Comparison of ENCODE assay signal across 17 cellular contexts in the genomic region with DNA sequence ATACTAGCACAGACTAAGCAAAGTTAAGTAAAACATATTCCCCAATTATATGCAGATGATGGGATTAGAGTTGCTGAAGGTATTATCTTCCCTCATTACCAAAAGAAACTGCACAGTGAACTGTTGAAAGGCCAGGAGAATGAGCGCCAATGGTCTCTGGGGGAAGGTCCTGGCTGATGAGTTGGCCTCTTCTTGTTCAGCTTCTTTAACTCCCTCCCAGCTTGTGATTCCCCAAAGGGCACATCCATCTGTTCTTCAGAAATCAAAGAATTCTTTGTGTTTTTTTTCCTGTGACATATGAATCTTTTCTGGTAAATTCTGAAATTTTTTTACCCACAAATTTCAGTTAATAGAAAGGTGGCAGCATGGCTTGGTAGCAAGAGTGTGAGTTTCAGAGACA.
"Had no signal": no experiment of that assay in that cellular context is flagged by ENCODE, and none has a peak within 500 bp of the region (broad histone marks: within the 10 kb centered on the region; RNA-seq: fewer than 3 reads in every experiment).

No MANE protein-coding gene starts in this region.

- H3K27me3 Mint-ChIP-seq: dendritic cell treated with granulocyte-macrophage colony-stimulating factor and Interleukin-4, amounts not matched to agents 40 ng/mL and 50 ng/mL, for 4 days; effector memory CD8-positive, alpha-beta T cell; natural killer cell treated with Interleukin-12 subunit alpha and Interleukin-12 subunit beta and Interleukin-15 and Interleukin-18, amount 100 ng/mL, for 72 hours; stimulated activated memory B cell treated with anti-CD40 and anti-IgM and Interleukin-4, amounts not matched to agents 10 μg/mL and 1 μg/mL and 100 μg/mL, for 72 hours; stimulated activated naive CD8-positive, alpha-beta T cell treated with anti-CD3 and anti-CD28 coated beads, Interleukin-15, Interleukin-2, amounts not matched to agents 100 ng/mL and 50 ng/mL, for 24 hours had no signal

- H3K4me3 Mint-ChIP-seq: dendritic cell treated with granulocyte-macrophage colony-stimulating factor and Interleukin-4, amounts not matched to agents 40 ng/mL and 50 ng/mL, for 4 days; effector memory CD8-positive, alpha-beta T cell; natural killer cell treated with Interleukin-12 subunit alpha and Interleukin-12 subunit beta and Interleukin-15 and Interleukin-18, amount 100 ng/mL, for 72 hours; neural progenitor cell; stimulated activated memory B cell treated with anti-CD40 and anti-IgM and Interleukin-4, amounts not matched to agents 10 μg/mL and 1 μg/mL and 100 μg/mL, for 72 hours; stimulated activated naive CD8-positive, alpha-beta T cell treated with anti-CD3 and anti-CD28 coated beads, Interleukin-15, Interleukin-2, amounts not matched to agents 100 ng/mL and 50 ng/mL, for 24 hours had no signal

- ATAC-seq: effector memory CD8-positive, alpha-beta T cell; foreskin keratinocyte; left lung; natural killer cell treated with Interleukin-12 subunit alpha and Interleukin-12 subunit beta and Interleukin-15 and Interleukin-18, amount 100 ng/mL, for 72 hours; stimulated activated memory B cell treated with anti-CD40 and anti-IgM and Interleukin-4, amounts not matched to agents 10 μg/mL and 1 μg/mL and 100 μg/mL, for 72 hours had no signal

- H3K36me3 Mint-ChIP-seq: neural progenitor cell; stimulated activated memory B cell treated with anti-CD40 and anti-IgM and Interleukin-4, amounts not matched to agents 10 μg/mL and 1 μg/mL and 100 μg/mL, for 72 hours had no signal

- H3K4me1 Mint-ChIP-seq: neural progenitor cell; stimulated activated memory B cell treated with anti-CD40 and anti-IgM and Interleukin-4, amounts not matched to agents 10 μg/mL and 1 μg/mL and 100 μg/mL, for 72 hours had no signal

- H3K27ac Mint-ChIP-seq: dendritic cell treated with granulocyte-macrophage colony-stimulating factor and Interleukin-4, amounts not matched to agents 40 ng/mL and 50 ng/mL, for 4 days; effector memory CD8-positive, alpha-beta T cell; natural killer cell treated with Interleukin-12 subunit alpha and Interleukin-12 subunit beta and Interleukin-15 and Interleukin-18, amount 100 ng/mL, for 72 hours; neural progenitor cell; stimulated activated memory B cell treated with anti-CD40 and anti-IgM and Interleukin-4, amounts not matched to agents 10 μg/mL and 1 μg/mL and 100 μg/mL, for 72 hours; stimulated activated naive CD8-positive, alpha-beta T cell treated with anti-CD3 and anti-CD28 coated beads, Interleukin-15, Interleukin-2, amounts not matched to agents 100 ng/mL and 50 ng/mL, for 24 hours had no signal

- DNase-seq: cerebellar nuclear complex; effector memory CD8-positive, alpha-beta T cell; foreskin keratinocyte; islet precursor cell; left lung; mesenchymal stem cell; midbrain; nucleus accumbens; ovary; stimulated activated CD4-positive, alpha-beta T cell treated with anti-CD3 and anti-CD28 coated beads, Interleukin-4, amount 100 ng/mL, for 1 hour; stimulated activated CD8-positive, alpha-beta memory T cell treated with anti-CD3 and anti-CD28 coated beads, Interleukin-4, amount 100 ng/mL, for 48 hours; transverse colon had no signal
